In genomic region chr1:147502760-147503159, GRCh38 we compare ENCODE assay signal across 18 cellular contexts. TPM values are rescaled to one million over a fixed set of nuclear protein-coding genes. Genes with fewer than 3 reads are reported as not detected.
DNase-seq lines count a peak whose midpoint lies in the region; ATAC-seq and TF ChIP-seq lines count a peak whose summit lies in the region.
"Had no signal": no experiment of that assay in that cellular context is flagged by ENCODE, and none has a peak within 500 bp of the region (broad histone marks: within the 10 kb centered on the region; RNA-seq: fewer than 3 reads in every experiment).

No MANE protein-coding gene starts in this region.

- peaks cover 29% of the 10 kb centered on the region for H3K27me3 Mint-ChIP-seq in T-helper 17 cell
- H3K27me3 Mint-ChIP-seq in nephron (ENCODE audit: low read depth), result no peaks in the 10 kb centered on the region

- H3K4me3 ChIP-seq in A673 (ENCODE audit: low read depth, low read length, poor library complexity, severe bottlenecking), result no peak overlapping the region
- no peak overlapping the region for H3K4me3 ChIP-seq in BLaER1 treated with 17β-estradiol and CSF1 and Interleukin-3, amounts not matched to agents 10 nM and 100 nM
- H3K4me3 ChIP-seq: GM23248, HAP-1 had no signal

- CTCF ChIA-PET in A673 (lab: Charles Lee), result no interaction called here

- TF ChIP-seq CTCF in A673 (conservative IDR thresholded peaks at IDR 0.05; ENCODE audit: low read depth, low read length), result no peak
- no peak for TF ChIP-seq CTCF in nephron (IDR thresholded peaks at IDR 0.05; ENCODE audit: unreplicated experiment in 3 of 3)

- H3K36me3 Mint-ChIP-seq in T-helper 17 cell (ENCODE audit: low read depth) (no peaks in the 10 kb centered on the region), nephron (ENCODE audit: low read depth) (no peaks in the 10 kb centered on the region)
- H3K36me3 Mint-ChIP-seq: CD14-positive monocyte; CD4-positive, alpha-beta memory T cell; IgD-negative memory B cell had no signal

- peak; percentile 75 for DNase-seq in A673 (ENCODE audit: low spot score)
- DNase-seq in T-helper 17 cell, result no peak
- DNase-seq in head of caudate nucleus, result no peak
- DNase-seq: ACHN; BE2C; Calu3; CD4-positive, alpha-beta memory T cell; DMS79 treated with DMSO at 0.1 percent for 48 hours; GF-D8; GM23248; KG1 had no signal

- POLR2A ChIA-PET in A673 (lab: Charles Lee; ENCODE audit: low non-redundant PET), result no interaction called here

- peak overlapping the region; percentile 72 for H3K27ac Mint-ChIP-seq in T-helper 17 cell
- H3K27ac Mint-ChIP-seq in nephron, result peak overlapping the region in 2 of 3 experiments; percentile 45
- H3K27ac Mint-ChIP-seq: CD14-positive monocyte; CD4-positive, alpha-beta memory T cell; IgD-negative memory B cell had no signal

- ATAC-seq in T-helper 17 cell, result no peak
- ATAC-seq in HG03442 (IDR thresholded peaks at IDR 0.05; ENCODE audit: unreplicated experiment), result no peak
- no peak for ATAC-seq in GM18505 (IDR thresholded peaks at IDR 0.05; ENCODE audit: unreplicated experiment)

- BruUV-seq in A673 (replicated peaks; lab: Mats Ljungman, UMichigan), result no TSS peak

- H3K27ac ChIP-seq in A673 (ENCODE audit: low read depth, low read length, poor library complexity, severe bottlenecking), result no peak overlapping the region
- H3K27ac ChIP-seq in BLaER1 treated with 17β-estradiol and CSF1 and Interleukin-3, amounts not matched to agents 10 nM and 100 nM, result peak overlapping the region in 4 of 11 experiments; percentile 19 to 55 (median 34); a peak in 4 of 22 replicates
- H3K27ac ChIP-seq: GM23248 had no signal

- peaks cover 12% of the 10 kb centered on the region for H3K4me1 ChIP-seq in A673 (ENCODE audit: insufficient read depth, low read length, poor library complexity, severe bottlenecking)
- peaks cover 0 to 53% (median 39%) of the 10 kb centered on the region in 10 experiments; a peak in 16 of 20 replicates for H3K4me1 ChIP-seq in BLaER1 treated with 17β-estradiol and CSF1 and Interleukin-3, amounts not matched to agents 10 nM and 100 nM
- H3K4me1 ChIP-seq: BE2C had no signal

- no peaks in the 10 kb centered on the region for H4K20me1 ChIP-seq in BLaER1 treated with 17β-estradiol and CSF1 and Interleukin-3, amounts not matched to agents 10 nM and 100 nM

- no peak for TF ChIP-seq POLR2A in GM18505 (IDR thresholded peaks at IDR 0.05; ENCODE audit: borderline replicate concordance, extremely low read depth, insufficient read depth, insufficient read length)

- no peak overlapping the region for H3K4me3 Mint-ChIP-seq in T-helper 17 cell
- H3K4me3 Mint-ChIP-seq in nephron, result no peak overlapping the region
- H3K4me3 Mint-ChIP-seq: CD14-positive monocyte; CD4-positive, alpha-beta memory T cell had no signal

- H3K9me3 ChIP-seq in A673 (ENCODE audit: low read depth, low read length, poor library complexity, severe bottlenecking), result no peaks in the 10 kb centered on the region
- H3K9me3 ChIP-seq in BLaER1 treated with 17β-estradiol and CSF1 and Interleukin-3, amounts not matched to agents 10 nM and 100 nM (replicated peaks in 1 of 11), result no peaks in the 10 kb centered on the region
- H3K9me3 ChIP-seq in T-helper 17 cell (ENCODE audit: control insufficient read depth, low read length, poor library complexity, severe bottlenecking), result no peaks in the 10 kb centered on the region
- H3K9me3 ChIP-seq: BE2C, HAP-1 had no signal

- H3K36me3 ChIP-seq in A673 (ENCODE audit: insufficient read depth, low read length, poor library complexity, severe bottlenecking), result no peaks in the 10 kb centered on the region
- no peaks in the 10 kb centered on the region for H3K36me3 ChIP-seq in BLaER1 treated with 17β-estradiol and CSF1 and Interleukin-3, amounts not matched to agents 10 nM and 100 nM
- H3K36me3 ChIP-seq: BE2C, HAP-1 had no signal

- H3K4me1 Mint-ChIP-seq in T-helper 17 cell, result no peaks in the 10 kb centered on the region
- H3K4me1 Mint-ChIP-seq in nephron, result peaks cover 11% of the 10 kb centered on the region
- H3K4me1 Mint-ChIP-seq: CD14-positive monocyte; CD4-positive, alpha-beta memory T cell had no signal

- intact Hi-C loops in A673 (cut with micrococcal nuclease; ENCODE audit: unreplicated experiment) (no loop called here), head of caudate nucleus (cut with DNase I) (no loop called here)

- H3K27me3 ChIP-seq in A673 (replicated peaks; ENCODE audit: insufficient read depth, low read depth, low read length, poor library complexity), result no peaks in the 10 kb centered on the region
- no peaks in the 10 kb centered on the region for H3K27me3 ChIP-seq in BLaER1 treated with 17β-estradiol and CSF1 and Interleukin-3, amounts not matched to agents 10 nM and 100 nM
- H3K27me3 ChIP-seq: BE2C had no signal

- H3K9ac ChIP-seq in BLaER1 treated with 17β-estradiol and CSF1 and Interleukin-3, amounts not matched to agents 10 nM and 100 nM, result no peak overlapping the region
- H3K9ac ChIP-seq: GM23248 had no signal

- H3K9me3 Mint-ChIP-seq in nephron, result no peaks in the 10 kb centered on the region
- H3K9me3 Mint-ChIP-seq: CD14-positive monocyte; CD4-positive, alpha-beta memory T cell; IgD-negative memory B cell had no signal

- H3K4me2 ChIP-seq in BLaER1 treated with 17β-estradiol and CSF1 and Interleukin-3, amounts not matched to agents 10 nM and 100 nM, result peak overlapping the region in 9 of 11 experiments; percentile 40 to 84 (median 76); a peak in 18 of 22 replicates

RNA-seq across cellular contexts. Expression of gene BCL9, which starts 38.5 kb away (rescaled TPM):
- total RNA-seq in A673 (2021) (28.3 and 28.4 TPM in 2 replicates), T-helper 17 cell (10 to 100 TPM; 12.6 to 14.6 TPM)
